In genomic region chr4:140213116-140213515, GRCh38 we compare ENCODE assay signal across 2 cellular contexts.
TF ChIP-seq lines count a peak whose summit lies in the region.

No MANE protein-coding gene starts in this region.

TF ChIP-seq in GM23338, 12 proteins besides CTCF, POLR2A, EP300 and RAD21 (continued from another document):
- TF ChIP-seq ETS1 (IDR thresholded peaks at IDR 0.05): no peak
- no peak for TF ChIP-seq JUNB (IDR thresholded peaks at IDR 0.05; ENCODE audit: unreplicated experiment)
- TF ChIP-seq, protein P1, sequence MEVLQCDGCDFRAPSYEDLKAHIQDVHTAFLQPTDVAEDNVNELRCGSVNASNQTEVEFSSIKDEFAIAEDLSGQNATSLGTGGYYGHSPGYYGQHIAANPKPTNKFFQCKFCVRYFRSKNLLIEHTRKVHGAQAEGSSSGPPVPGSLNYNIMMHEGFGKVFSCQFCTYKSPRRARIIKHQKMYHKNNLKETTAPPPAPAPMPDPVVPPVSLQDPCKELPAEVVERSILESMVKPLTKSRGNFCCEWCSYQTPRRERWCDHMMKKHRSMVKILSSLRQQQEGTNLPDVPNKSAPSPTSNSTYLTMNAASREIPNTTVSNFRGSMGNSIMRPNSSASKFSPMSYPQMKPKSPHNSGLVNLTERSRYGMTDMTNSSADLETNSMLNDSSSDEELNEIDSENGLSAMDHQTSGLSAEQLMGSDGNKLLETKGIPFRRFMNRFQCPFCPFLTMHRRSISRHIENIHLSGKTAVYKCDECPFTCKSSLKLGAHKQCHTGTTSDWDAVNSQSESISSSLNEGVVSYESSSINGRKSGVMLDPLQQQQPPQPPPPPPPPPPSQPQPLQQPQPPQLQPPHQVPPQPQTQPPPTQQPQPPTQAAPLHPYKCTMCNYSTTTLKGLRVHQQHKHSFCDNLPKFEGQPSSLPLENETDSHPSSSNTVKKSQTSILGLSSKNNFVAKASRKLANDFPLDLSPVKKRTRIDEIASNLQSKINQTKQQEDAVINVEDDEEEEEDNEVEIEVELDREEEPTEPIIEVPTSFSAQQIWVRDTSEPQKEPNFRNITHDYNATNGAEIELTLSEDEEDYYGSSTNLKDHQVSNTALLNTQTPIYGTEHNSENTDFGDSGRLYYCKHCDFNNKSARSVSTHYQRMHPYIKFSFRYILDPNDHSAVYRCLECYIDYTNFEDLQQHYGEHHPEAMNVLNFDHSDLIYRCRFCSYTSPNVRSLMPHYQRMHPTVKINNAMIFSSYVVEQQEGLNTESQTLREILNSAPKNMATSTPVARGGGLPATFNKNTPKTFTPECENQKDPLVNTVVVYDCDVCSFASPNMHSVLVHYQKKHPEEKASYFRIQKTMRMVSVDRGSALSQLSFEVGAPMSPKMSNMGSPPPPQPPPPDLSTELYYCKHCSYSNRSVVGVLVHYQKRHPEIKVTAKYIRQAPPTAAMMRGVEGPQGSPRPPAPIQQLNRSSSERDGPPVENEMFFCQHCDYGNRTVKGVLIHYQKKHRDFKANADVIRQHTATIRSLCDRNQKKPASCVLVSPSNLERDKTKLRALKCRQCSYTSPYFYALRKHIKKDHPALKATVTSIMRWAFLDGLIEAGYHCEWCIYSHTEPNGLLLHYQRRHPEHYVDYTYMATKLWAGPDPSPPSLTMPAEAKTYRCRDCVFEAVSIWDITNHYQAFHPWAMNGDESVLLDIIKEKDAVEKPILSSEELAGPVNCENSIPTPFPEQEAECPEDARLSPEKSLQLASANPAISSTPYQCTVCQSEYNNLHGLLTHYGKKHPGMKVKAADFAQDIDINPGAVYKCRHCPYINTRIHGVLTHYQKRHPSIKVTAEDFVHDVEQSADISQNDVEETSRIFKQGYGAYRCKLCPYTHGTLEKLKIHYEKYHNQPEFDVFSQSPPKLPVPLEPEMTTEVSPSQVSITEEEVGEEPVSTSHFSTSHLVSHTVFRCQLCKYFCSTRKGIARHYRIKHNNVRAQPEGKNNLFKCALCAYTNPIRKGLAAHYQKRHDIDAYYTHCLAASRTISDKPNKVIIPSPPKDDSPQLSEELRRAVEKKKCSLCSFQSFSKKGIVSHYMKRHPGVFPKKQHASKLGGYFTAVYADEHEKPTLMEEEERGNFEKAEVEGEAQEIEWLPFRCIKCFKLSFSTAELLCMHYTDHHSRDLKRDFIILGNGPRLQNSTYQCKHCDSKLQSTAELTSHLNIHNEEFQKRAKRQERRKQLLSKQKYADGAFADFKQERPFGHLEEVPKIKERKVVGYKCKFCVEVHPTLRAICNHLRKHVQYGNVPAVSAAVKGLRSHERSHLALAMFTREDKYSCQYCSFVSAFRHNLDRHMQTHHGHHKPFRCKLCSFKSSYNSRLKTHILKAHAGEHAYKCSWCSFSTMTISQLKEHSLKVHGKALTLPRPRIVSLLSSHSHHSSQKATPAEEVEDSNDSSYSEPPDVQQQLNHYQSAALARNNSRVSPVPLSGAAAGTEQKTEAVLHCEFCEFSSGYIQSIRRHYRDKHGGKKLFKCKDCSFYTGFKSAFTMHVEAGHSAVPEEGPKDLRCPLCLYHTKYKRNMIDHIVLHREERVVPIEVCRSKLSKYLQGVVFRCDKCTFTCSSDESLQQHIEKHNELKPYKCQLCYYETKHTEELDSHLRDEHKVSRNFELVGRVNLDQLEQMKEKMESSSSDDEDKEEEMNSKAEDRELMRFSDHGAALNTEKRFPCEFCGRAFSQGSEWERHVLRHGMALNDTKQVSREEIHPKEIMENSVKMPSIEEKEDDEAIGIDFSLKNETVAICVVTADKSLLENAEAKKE (CRISPR knock-in tag; IDR thresholded peaks at IDR 0.05): no peak
- TF ChIP-seq ZNF114 (CRISPR knock-in tag; IDR thresholded peaks at IDR 0.05): no peak
- TF ChIP-seq EZH2phosphoT487 (IDR thresholded peaks at IDR 0.05; ENCODE audit: unreplicated experiment): no peak
- TF ChIP-seq REST (IDR thresholded peaks at IDR 0.05; ENCODE audit: unreplicated experiment): no peak

TF ChIP-seq in HEK293T, 16 proteins besides CTCF, POLR2A, EP300 and RAD21 (continued from another document):
- TF ChIP-seq PKNOX1 (IDR thresholded peaks at IDR 0.05) (no peak), TARDBP (IDR thresholded peaks at IDR 0.05) (no peak), LEF1 (IDR thresholded peaks at IDR 0.05; ENCODE audit: borderline replicate concordance) (no peak), ARNT (IDR thresholded peaks at IDR 0.05) (no peak), L3MBTL2 (conservative IDR thresholded peaks at IDR 0.05) (no peak), SUZ12 (IDR thresholded peaks at IDR 0.05) (no peak), HDGF (IDR thresholded peaks at IDR 0.05; ENCODE audit: borderline replicate concordance) (no peak), FOXK2 (IDR thresholded peaks at IDR 0.05) (no peak)
